8 cellular contexts compared by ENCODE assay signal in the genomic region with DNA sequence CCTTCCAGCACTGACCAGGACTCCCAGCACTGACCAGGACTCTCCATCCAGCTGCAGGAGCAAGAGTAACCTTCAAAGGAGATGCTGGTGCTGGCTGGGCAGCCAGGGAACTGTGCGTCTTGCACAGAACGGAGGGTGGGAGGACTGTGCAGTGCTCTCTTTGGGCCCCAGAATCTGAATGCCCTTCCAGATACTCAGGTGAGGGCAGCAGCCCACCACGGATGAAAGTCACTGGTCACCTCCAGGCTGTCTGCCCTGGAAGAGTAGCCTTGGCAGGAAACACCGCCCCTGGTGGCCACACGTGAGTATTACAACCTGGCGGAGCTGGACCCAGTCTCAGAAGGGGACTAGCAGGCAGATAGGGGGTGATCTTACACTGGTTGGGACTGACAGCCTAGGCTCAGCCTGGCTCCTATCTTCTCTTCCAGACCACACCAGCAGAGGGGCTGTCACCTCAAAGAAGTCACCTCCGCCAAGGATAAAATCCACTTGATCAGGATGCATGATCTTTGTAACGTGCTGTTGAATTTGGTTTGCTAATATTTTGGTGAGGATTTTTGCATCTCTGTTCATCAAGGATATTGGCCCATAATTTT. TPM values are rescaled to one million over a fixed set of nuclear protein-coding genes. Genes with fewer than 3 reads are reported as not detected.
DNase-seq lines count a peak whose midpoint lies in the region; ATAC-seq, FAIRE-seq and TF ChIP-seq lines count a peak whose summit lies in the region.

No MANE protein-coding gene starts in this region.

- ATAC-seq in activated naive CD4-positive, alpha-beta T cell treated with anti-CD3 and anti-CD28 coated beads, Interleukin-2, amount 50 U/mL, for 72 hours, result peak; percentile 80
- peak; percentile 72 for ATAC-seq in Right ventricle myocardium inferior

- peaks cover 9% of the 10 kb centered on the region for H3K27me3 ChIP-seq in AG04450 (ENCODE audit: control insufficient read depth, insufficient read depth, low read length)
- no peaks in the 10 kb centered on the region for H3K27me3 ChIP-seq in uterus

- TF ChIP-seq POLR2A in uterus (IDR thresholded peaks at IDR 0.05), result no peak

- POLR2A ChIA-PET in AG04450 (lab: Yijun Ruan, JAX), result interaction anchor here (0.9 kb wide), 1 partner anchor 12 kb away, joined by 4 read pairs; no protein-coding TSS in a partner anchor

- H3K9me3 Mint-ChIP-seq in activated naive CD4-positive, alpha-beta T cell treated with anti-CD3 and anti-CD28 coated beads, Interleukin-2, amount 50 U/mL, for 72 hours, result no peaks in the 10 kb centered on the region

- no peak overlapping the region for H3K4me3 ChIP-seq in AG04450 (ENCODE audit: low read depth, low read length)
- no peak overlapping the region for H3K4me3 ChIP-seq in uterus

- no peak overlapping the region for H3K27ac Mint-ChIP-seq in activated naive CD4-positive, alpha-beta T cell treated with anti-CD3 and anti-CD28 coated beads, Interleukin-2, amount 50 U/mL, for 72 hours

- H3K36me3 ChIP-seq in uterus, result no peaks in the 10 kb centered on the region

- peak; percentile 96 for TF ChIP-seq CTCF in AG04450 (IDR thresholded peaks at IDR 0.05; ENCODE audit: low read depth, low read length)
- peak; percentile 76 to 98 (median 85) for TF ChIP-seq CTCF in uterus (IDR thresholded peaks at IDR 0.05)

- DNase-seq in AG04450 (ENCODE audit: low read depth, low spot score), result no peak
- peak; percentile 96 for DNase-seq in GM19239 (ENCODE audit: insufficient read length, low spot score)
- peak; percentile 81 for DNase-seq in NCI-H1092 (lab: John Stamatoyannopoulos, UW)
- peak; percentile 54 for DNase-seq in SKM-1 treated with dmso at 0.1 percent for 144 hours (lab: John Stamatoyannopoulos, UW; ENCODE audit: unreplicated experiment)
- DNase-seq in activated naive CD4-positive, alpha-beta T cell treated with anti-CD3 and anti-CD28 coated beads, Interleukin-2, amount 50 U/mL, for 72 hours (ENCODE audit: low spot score in 2 of 2), result peak; percentile 74 to 86
- peak; percentile 83 for DNase-seq in Right ventricle myocardium inferior (ENCODE audit: missing footprints)
- peak; percentile 94 for DNase-seq in posterior vena cava (ENCODE audit: low spot score)
- peak; percentile 69 to 82 for DNase-seq in uterus

- intact Hi-C loops in Right ventricle myocardium inferior (cut with DNase I) (no loop called here), posterior vena cava (cut with DNase I) (no loop called here), uterus (cut with DNase I; ENCODE audit: low total_unique reads) (no loop called here)

- CTCF ChIA-PET in AG04450 (lab: Charles Lee), result interaction anchor here (0.6 to 2.2 kb wide), 14 partner anchors 10 to 553 kb away, joined by 3 to 9 read pairs (median 4); no protein-coding TSS in a partner anchor

- H3K27ac ChIP-seq in AG04450 (ENCODE audit: low read depth, low read length), result no peak overlapping the region
- no peak overlapping the region for H3K27ac ChIP-seq in uterus

- FAIRE-seq in GM19239 (lab: Jason Lieb, UNC), result peak; percentile 60

- H3K4me1 ChIP-seq in uterus, result no peaks in the 10 kb centered on the region

- H3K36me3 Mint-ChIP-seq in activated naive CD4-positive, alpha-beta T cell treated with anti-CD3 and anti-CD28 coated beads, Interleukin-2, amount 50 U/mL, for 72 hours, result no peaks in the 10 kb centered on the region

- H3K9me3 ChIP-seq in AG04450 (ENCODE audit: control insufficient read depth, insufficient read depth, low read length), result no peaks in the 10 kb centered on the region; the same call in 1 of the 2 replicates
- no peaks in the 10 kb centered on the region for H3K9me3 ChIP-seq in uterus

RNA-seq across cellular contexts. Expression of a gene that starts 4.8 kb away (rescaled TPM):
- polyA plus RNA-seq in AG04450 (2011; rRNA removed), result 1.3 and 2.2 TPM in 2 replicates
- 1.8 and 3.5 TPM in 2 replicates for polyA minus RNA-seq in AG04450 (2011; rRNA and poly(A)+ RNA removed)
- 1 to 10 TPM; 3.5 to 7.5 TPM for total RNA-seq in activated naive CD4-positive, alpha-beta T cell treated with anti-CD3 and anti-CD28 coated beads, Interleukin-2, amount 50 U/mL, for 72 hours
- 0.41 TPM for total RNA-seq in Right ventricle myocardium inferior
- 1 to 10 TPM in 1 of 2 donors, under 1 TPM in 1; 0.62 to 1.8 TPM for total RNA-seq in posterior vena cava
- 10 to 100 TPM in 1 of 4 donors, 1 to 10 TPM in 1, not detected in 2; 2.7 to 14.1 TPM for total RNA-seq in uterus
